In the genomic region with DNA sequence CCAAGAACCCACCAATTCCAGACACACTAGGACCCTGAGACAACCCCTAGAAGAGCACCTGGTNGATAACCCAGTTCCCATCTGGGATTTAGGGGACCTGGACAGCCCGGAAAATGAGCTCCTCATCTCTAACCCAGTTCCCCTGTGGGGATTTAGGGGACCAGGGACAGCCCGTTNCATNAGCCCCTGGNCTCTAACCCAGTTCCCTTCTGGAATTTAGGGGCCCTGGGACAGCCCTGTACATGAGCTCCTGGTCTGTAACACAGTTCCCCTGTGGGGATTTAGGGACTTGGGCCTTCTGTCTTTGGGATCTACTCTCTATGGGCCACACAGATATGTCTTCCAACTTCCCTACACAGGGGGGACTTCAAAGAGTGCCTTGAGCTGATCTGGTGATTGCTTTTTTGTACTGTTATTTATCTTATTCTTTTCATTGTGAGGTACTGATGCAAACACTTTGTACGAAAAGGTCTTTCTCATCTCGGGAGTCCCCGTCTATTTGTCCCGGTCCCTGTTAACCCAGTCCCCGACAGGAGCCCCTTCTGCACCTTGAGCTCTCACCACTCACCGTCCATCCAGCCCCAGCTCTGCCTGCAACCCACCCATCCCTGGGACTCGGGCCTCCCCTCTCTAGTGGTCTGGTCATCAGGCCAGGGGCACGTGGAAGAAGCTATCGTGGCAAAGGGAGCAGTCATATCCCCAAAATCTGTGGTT, we compare ENCODE assay signal across 8 cellular contexts. TPM values are rescaled to one million over a fixed set of nuclear protein-coding genes. Genes with fewer than 3 reads are reported as not detected.
DNase-seq lines count a peak whose midpoint lies in the region; ATAC-seq and TF ChIP-seq lines count a peak whose summit lies in the region.
"Not testable (repeated sequence)": the region's sequence is repeated elsewhere in the genome, so short reads cannot be mapped to it uniquely, and the experiment has no call there.

No MANE protein-coding gene starts in this region.

- not testable (repeated sequence) for H3K4me1 Mint-ChIP-seq in activated T-helper 17 cell treated with anti-CD3 and anti-CD28 coated beads, Interleukin-2, amount 50 U/mL, for 72 hours

- not testable (repeated sequence) for TF ChIP-seq POLR2A in heart left ventricle (IDR thresholded peaks at IDR 0.05)

- no CpG with 5 or more reads among the region's 11 CpGs for WGBS in heart left ventricle, 4 donors

- H3K9me3 ChIP-seq in RWPE2 (ENCODE audit: severe bottlenecking); heart left ventricle; lower lobe of right lung; upper lobe of right lung: not testable (repeated sequence)

- not testable (repeated sequence) for DNase-seq in RWPE2 (ENCODE audit: low spot score); heart left ventricle; left colon; lower lobe of right lung; sciatic nerve (ENCODE audit: low spot score); upper lobe of right lung

- not testable (repeated sequence) for H3K4me3 Mint-ChIP-seq in activated T-helper 17 cell treated with anti-CD3 and anti-CD28 coated beads, Interleukin-2, amount 50 U/mL, for 72 hours

- not testable (repeated sequence) for H3K27me3 ChIP-seq in RWPE2 (ENCODE audit: insufficient read depth, poor library complexity, severe bottlenecking); heart left ventricle; lower lobe of right lung (ENCODE audit: low read depth); upper lobe of right lung

- not testable (repeated sequence) for H3K9me3 Mint-ChIP-seq in activated T-helper 17 cell treated with anti-CD3 and anti-CD28 coated beads, Interleukin-2, amount 50 U/mL, for 72 hours

- H3K36me3 ChIP-seq in RWPE2 (ENCODE audit: low read depth); heart left ventricle; lower lobe of right lung; upper lobe of right lung: not testable (repeated sequence)

- H3K4me1 ChIP-seq in RWPE2 (ENCODE audit: insufficient read depth, poor library complexity, severe bottlenecking); heart left ventricle; lower lobe of right lung; upper lobe of right lung: not testable (repeated sequence)

- TF ChIP-seq CTCF in RWPE2 (IDR thresholded peaks at IDR 0.05; ENCODE audit: poor library complexity, severe bottlenecking); heart left ventricle (IDR thresholded peaks at IDR 0.05); lower lobe of right lung (IDR thresholded peaks at IDR 0.05); upper lobe of right lung (IDR thresholded peaks at IDR 0.05): not testable (repeated sequence)

- H3K36me3 Mint-ChIP-seq in activated T-helper 17 cell treated with anti-CD3 and anti-CD28 coated beads, Interleukin-2, amount 50 U/mL, for 72 hours (ENCODE audit: low read depth) = not testable (repeated sequence)

- intact Hi-C loops in heart left ventricle (cut with DNase I); left colon (cut with DNase I, micrococcal nuclease); lower lobe of right lung (cut with DNase I); sciatic nerve (cut with DNase I); upper lobe of right lung (cut with DNase I): not testable (repeated sequence)

- ATAC-seq in RWPE2 (ENCODE audit: low read depth) = peak; percentile 30
- ATAC-seq in activated T-helper 17 cell treated with anti-CD3 and anti-CD28 coated beads, Interleukin-2, amount 50 U/mL, for 72 hours (replicated peaks) = peak; percentile 40
- ATAC-seq in esophagus mucosa = peak; percentile 53
- peak in 3 of 4 donors; percentile 30 to 75 (median 67) for ATAC-seq in heart left ventricle
- ATAC-seq in left colon = peak; percentile 27
- ATAC-seq in lower lobe of right lung = peak; percentile 26 to 72
- peak; percentile 57 for ATAC-seq in sciatic nerve
- ATAC-seq in upper lobe of right lung = peak; percentile 47

- not testable (repeated sequence) for H3K27ac Mint-ChIP-seq in activated T-helper 17 cell treated with anti-CD3 and anti-CD28 coated beads, Interleukin-2, amount 50 U/mL, for 72 hours

- not testable (repeated sequence) for H3K4me3 ChIP-seq in RWPE2 (ENCODE audit: severe bottlenecking); heart left ventricle; lower lobe of right lung; upper lobe of right lung

- H3K27me3 Mint-ChIP-seq in activated T-helper 17 cell treated with anti-CD3 and anti-CD28 coated beads, Interleukin-2, amount 50 U/mL, for 72 hours = not testable (repeated sequence)

- not testable (repeated sequence) for H3K27ac ChIP-seq in RWPE2 (ENCODE audit: poor library complexity, severe bottlenecking); heart left ventricle; lower lobe of right lung; upper lobe of right lung

RNA-seq across cellular contexts. Expression of gene PLCXD1, which starts 58.2 kb away (rescaled TPM):
- total RNA-seq in activated T-helper 17 cell treated with anti-CD3 and anti-CD28 coated beads, Interleukin-2, amount 50 U/mL, for 72 hours = 10 to 100 TPM; 53.0 to 96.2 TPM
- total RNA-seq in esophagus mucosa = 17.8 TPM
- total RNA-seq in heart left ventricle = 1 to 10 TPM in 7 of 9 donors, under 1 TPM in 2; 0.81 to 6.8 (median 3.0) TPM
- 10 to 100 TPM in 1 of 2 donors, 1 to 10 TPM in 1; 1.9 to 27.0 TPM for polyA plus RNA-seq in heart left ventricle
- total RNA-seq in left colon = 10 to 100 TPM; 12.6 to 19.1 TPM
- 23.7 TPM for total RNA-seq in lower lobe of right lung
- total RNA-seq in sciatic nerve = 11.0 TPM
- total RNA-seq in upper lobe of right lung = 34.4 TPM
